Comparison of ENCODE assay signal across 21 cellular contexts in the genomic region with DNA sequence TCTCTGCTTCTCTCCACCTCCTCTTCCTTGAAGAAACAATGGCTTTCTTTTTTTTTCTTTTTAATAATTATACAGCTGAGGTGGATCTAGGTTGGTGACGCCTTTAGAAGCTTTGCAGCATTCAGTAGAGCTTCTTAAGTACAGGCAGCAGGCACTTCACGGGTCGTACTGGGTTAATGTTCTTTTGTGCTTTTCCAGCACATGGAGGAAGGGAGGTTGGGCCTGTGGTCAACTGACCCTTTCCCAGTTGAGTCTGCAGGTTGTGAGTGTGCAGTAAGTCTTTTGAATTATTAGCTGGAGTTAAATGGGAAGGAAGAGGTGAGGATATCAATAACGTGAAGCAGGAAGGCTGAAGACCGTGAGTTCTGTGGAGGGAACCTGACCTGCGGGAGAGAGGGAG. TPM values are rescaled to one million over a fixed set of nuclear protein-coding genes. Genes with fewer than 3 reads are reported as not detected.
A peak's percentile ranks its signal among the peaks of the same experiment; 100 is the strongest.
DNase-seq lines count a peak whose midpoint lies in the region; ATAC-seq, FAIRE-seq and TF ChIP-seq lines count a peak whose summit lies in the region.
"Had no signal": no experiment of that assay in that cellular context is flagged by ENCODE, and none has a peak within 500 bp of the region (broad histone marks: within the 10 kb centered on the region; RNA-seq: fewer than 3 reads in every experiment).

No MANE protein-coding gene starts in this region.

- H3K36me3 Mint-ChIP-seq in activated naive CD4-positive, alpha-beta T cell treated with anti-CD3 and anti-CD28 coated beads, Interleukin-2, amount 50 U/mL, for 24 hours = no peaks in the 10 kb centered on the region
- peaks cover 7% of the 10 kb centered on the region for H3K36me3 Mint-ChIP-seq in activated T-helper 17 cell treated with anti-CD3 and anti-CD28 coated beads, Interleukin-2, amount 50 U/mL, for 72 hours (ENCODE audit: low read depth)
- no peaks in the 10 kb centered on the region for H3K36me3 Mint-ChIP-seq in glutamatergic neuron (ENCODE audit: unreplicated experiment)
- H3K36me3 Mint-ChIP-seq: natural killer cell treated with Interleukin-12 subunit alpha and Interleukin-12 subunit beta and Interleukin-15 and Interleukin-18, amount 100 ng/mL, for 72 hours had no signal

- in situ Hi-C loops in gastrocnemius medialis (cut with MboI; ENCODE audit: low sequenced_read_pairs in 4 of 4) = loop anchor here in 2 of 4 donors (5.0 to 10.0 kb wide), 2 partner anchors 83 to 86 kb away; no protein-coding TSS in a partner anchor

- no peak for TF ChIP-seq POLR2A in gastrocnemius medialis (IDR thresholded peaks at IDR 0.05)

- no peaks in the 10 kb centered on the region for H3K9me3 Mint-ChIP-seq in activated naive CD4-positive, alpha-beta T cell treated with anti-CD3 and anti-CD28 coated beads, Interleukin-2, amount 50 U/mL, for 24 hours
- no peaks in the 10 kb centered on the region for H3K9me3 Mint-ChIP-seq in activated T-helper 17 cell treated with anti-CD3 and anti-CD28 coated beads, Interleukin-2, amount 50 U/mL, for 72 hours
- H3K9me3 Mint-ChIP-seq in glutamatergic neuron (ENCODE audit: unreplicated experiment) = peaks cover 36% of the 10 kb centered on the region
- H3K9me3 Mint-ChIP-seq: activated CD4-positive, alpha-beta memory T cell treated with anti-CD3 and anti-CD28 coated beads for 36 hours; CD4-positive, alpha-beta T cell; natural killer cell treated with Interleukin-12 subunit alpha and Interleukin-12 subunit beta and Interleukin-15 and Interleukin-18, amount 100 ng/mL, for 72 hours had no signal

- H3K4me1 Mint-ChIP-seq in activated naive CD4-positive, alpha-beta T cell treated with anti-CD3 and anti-CD28 coated beads, Interleukin-2, amount 50 U/mL, for 24 hours = peaks cover 37% of the 10 kb centered on the region
- peaks cover 23% of the 10 kb centered on the region for H3K4me1 Mint-ChIP-seq in activated T-helper 17 cell treated with anti-CD3 and anti-CD28 coated beads, Interleukin-2, amount 50 U/mL, for 72 hours
- peaks cover 70% of the 10 kb centered on the region for H3K4me1 Mint-ChIP-seq in glutamatergic neuron (ENCODE audit: low read depth, unreplicated experiment)

- no peaks in the 10 kb centered on the region for H3K36me3 ChIP-seq in gastrocnemius medialis
- no peaks in the 10 kb centered on the region for H3K36me3 ChIP-seq in kidney (ENCODE audit: control insufficient read depth in 1 of 2, insufficient read depth in 2 of 2, low read length in 2 of 2)
- H3K36me3 ChIP-seq: right lobe of liver, upper lobe of left lung had no signal

- no peak for ATAC-seq in activated T-helper 17 cell treated with anti-CD3 and anti-CD28 coated beads, Interleukin-2, amount 50 U/mL, for 72 hours (replicated peaks)
- ATAC-seq in gastrocnemius medialis = no peak
- ATAC-seq: natural killer cell treated with Interleukin-12 subunit alpha and Interleukin-12 subunit beta and Interleukin-15 and Interleukin-18, amount 100 ng/mL, for 72 hours; right lobe of liver had no signal

- H3K27me3 ChIP-seq in gastrocnemius medialis = no peaks in the 10 kb centered on the region
- H3K27me3 ChIP-seq: right lobe of liver, upper lobe of left lung had no signal

- no peak overlapping the region for H3K4me3 ChIP-seq in gastrocnemius medialis
- H3K4me3 ChIP-seq in kidney (ENCODE audit: low read length in 2 of 2) = no peak overlapping the region
- H3K4me3 ChIP-seq: right lobe of liver, upper lobe of left lung had no signal

- H3K27ac ChIP-seq in gastrocnemius medialis (peak overlapping the region; percentile 69 to 76 (median 74)), kidney (ENCODE audit: low read depth in 2 of 2, low read length in 2 of 2) (no peak overlapping the region)
- H3K27ac ChIP-seq: right lobe of liver had no signal

- TF ChIP-seq CTCF in glutamatergic neuron (IDR thresholded peaks at IDR 0.05; ENCODE audit: partially characterized antibody, unreplicated experiment) = no peak
- TF ChIP-seq CTCF in gastrocnemius medialis (IDR thresholded peaks at IDR 0.05 in 4 of 5, conservative IDR thresholded peaks at IDR 0.05 in 1 of 5) = no peak
- no peak for TF ChIP-seq CTCF in kidney (IDR thresholded peaks at IDR 0.05; ENCODE audit: borderline replicate concordance, extremely low read depth, insufficient read depth)

- no peaks in the 10 kb centered on the region for H3K27me3 Mint-ChIP-seq in activated naive CD4-positive, alpha-beta T cell treated with anti-CD3 and anti-CD28 coated beads, Interleukin-2, amount 50 U/mL, for 24 hours
- no peaks in the 10 kb centered on the region for H3K27me3 Mint-ChIP-seq in activated T-helper 17 cell treated with anti-CD3 and anti-CD28 coated beads, Interleukin-2, amount 50 U/mL, for 72 hours
- peaks cover 23% of the 10 kb centered on the region for H3K27me3 Mint-ChIP-seq in glutamatergic neuron (ENCODE audit: unreplicated experiment)
- H3K27me3 Mint-ChIP-seq: activated CD4-positive, alpha-beta memory T cell treated with anti-CD3 and anti-CD28 coated beads for 36 hours; CD4-positive, alpha-beta T cell; natural killer cell treated with Interleukin-12 subunit alpha and Interleukin-12 subunit beta and Interleukin-15 and Interleukin-18, amount 100 ng/mL, for 72 hours had no signal

- intact Hi-C loops in gastrocnemius medialis (cut with DNase I; ENCODE audit: low total_unique reads) = loop anchor here (2.0 to 10.0 kb wide), 3 partner anchors 135 to 1783 kb away; partner anchors contain the start of genes RPL14 and ULK4
- intact Hi-C loops in kidney (cut with DNase I) = loop anchor here (10.0 kb wide), 1 partner anchor 203 kb away; no protein-coding TSS in a partner anchor

- FAIRE-seq in kidney (lab: Jason Lieb, UNC) = no peak
- FAIRE-seq: A204.1 had no signal

- H3K4me3 Mint-ChIP-seq in activated naive CD4-positive, alpha-beta T cell treated with anti-CD3 and anti-CD28 coated beads, Interleukin-2, amount 50 U/mL, for 24 hours = no peak overlapping the region
- H3K4me3 Mint-ChIP-seq in activated T-helper 17 cell treated with anti-CD3 and anti-CD28 coated beads, Interleukin-2, amount 50 U/mL, for 72 hours = no peak overlapping the region
- H3K4me3 Mint-ChIP-seq in glutamatergic neuron (ENCODE audit: unreplicated experiment) = peak overlapping the region; percentile 55
- H3K4me3 Mint-ChIP-seq: activated CD4-positive, alpha-beta memory T cell treated with anti-CD3 and anti-CD28 coated beads for 36 hours; CD4-positive, alpha-beta T cell; natural killer cell treated with Interleukin-12 subunit alpha and Interleukin-12 subunit beta and Interleukin-15 and Interleukin-18, amount 100 ng/mL, for 72 hours had no signal

- H3K9me3 ChIP-seq in gastrocnemius medialis (no peaks in the 10 kb centered on the region), kidney (ENCODE audit: control insufficient read depth in 1 of 2, low read length in 2 of 2) (no peaks in the 10 kb centered on the region)
- H3K9me3 ChIP-seq: right lobe of liver, SK-N-SH, upper lobe of left lung had no signal

- H3K27ac Mint-ChIP-seq in activated naive CD4-positive, alpha-beta T cell treated with anti-CD3 and anti-CD28 coated beads, Interleukin-2, amount 50 U/mL, for 24 hours = peak overlapping the region; percentile 0
- H3K27ac Mint-ChIP-seq in activated T-helper 17 cell treated with anti-CD3 and anti-CD28 coated beads, Interleukin-2, amount 50 U/mL, for 72 hours = peak overlapping the region; percentile 65
- peak overlapping the region; percentile 88 for H3K27ac Mint-ChIP-seq in glutamatergic neuron (ENCODE audit: unreplicated experiment)
- H3K27ac Mint-ChIP-seq: activated CD4-positive, alpha-beta memory T cell treated with anti-CD3 and anti-CD28 coated beads for 36 hours; CD4-positive, alpha-beta T cell; natural killer cell treated with Interleukin-12 subunit alpha and Interleukin-12 subunit beta and Interleukin-15 and Interleukin-18, amount 100 ng/mL, for 72 hours had no signal

- no peak for DNase-seq in activated naive CD4-positive, alpha-beta T cell treated with Interleukin-2 at 50 U/mL for 16 hours
- DNase-seq in glutamatergic neuron (no peak), gastrocnemius medialis (no peak), NCI-H748 (lab: John Stamatoyannopoulos, UW; ENCODE audit: unreplicated experiment) (no peak), NCI-H524 treated with DMSO at 0.1 percent for 48 hours (lab: John Stamatoyannopoulos, UW) (no peak), kidney (no peak)
- DNase-seq: activated CD4-positive, alpha-beta memory T cell treated with anti-CD3 and anti-CD28 coated beads for 36 hours; amniotic stem cell; CD4-positive, alpha-beta T cell; cortex of kidney; DMS79 treated with DMSO at 0.1 percent for 48 hours; NCI-H1436; NCI-H524; right lobe of liver; SK-N-SH; stimulated activated CD4-positive, alpha-beta T cell treated with anti-CD3 and anti-CD28 coated beads, Interleukin-2, amount 100 ng/mL, for 48 hours; upper lobe of left lung had no signal

- H3K4me1 ChIP-seq in gastrocnemius medialis (peaks cover 65 to 70% of the 10 kb centered on the region in 2 donors), kidney (ENCODE audit: control insufficient read depth in 1 of 2, insufficient read depth in 1 of 2, low read depth in 1 of 2, low read length in 2 of 2) (peaks cover 30% of the 10 kb centered on the region in 2 donors)

- peak overlapping the region in 1 of 2 donors; percentile 29 for H3K9ac ChIP-seq in kidney (ENCODE audit: low read length in 2 of 2)
- H3K9ac ChIP-seq: SK-N-SH had no signal

RNA-seq across cellular contexts. Expression of gene TRAK1, which starts 7.0 kb away (rescaled TPM):
- total RNA-seq in activated T-helper 17 cell treated with anti-CD3 and anti-CD28 coated beads, Interleukin-2, amount 50 U/mL, for 72 hours = 10 to 100 TPM; 17.4 to 23.8 TPM
- total RNA-seq in glutamatergic neuron (ENCODE audit: unreplicated experiment) = 308 TPM
- 100 to 1,000 TPM in 2 of 4 donors, 10 to 100 TPM in 2; 59.5 to 109 (median 98.6) TPM for total RNA-seq in gastrocnemius medialis
- total RNA-seq in kidney = 41.0 TPM
- 16.2 TPM for polyA plus RNA-seq in kidney (ENCODE audit: insufficient read depth, low read depth, low replicate concordance)

Comparison
In these comparisons a context has a peak if more than half of its experiments do, and no peak if none do; other contexts are left out.
1. H3K27ac Mint-ChIP-seq: peak in every context shown above with its lines; median percentile 88 in glutamatergic neuron; 65 in activated T-helper 17 cell treated with anti-CD3 and anti-CD28 coated beads, Interleukin-2, amount 50 U/mL, for 72 hours; 0 in activated naive CD4-positive, alpha-beta T cell treated with anti-CD3 and anti-CD28 coated beads, Interleukin-2, amount 50 U/mL, for 24 hours.
2. H3K27ac ChIP-seq: peak in gastrocnemius medialis (4 of 4); none in kidney (0 of 2).